19 cellular contexts compared by ENCODE assay signal in genomic region chr14:81363746-81364400, GRCh38. TPM values are rescaled to one million over a fixed set of nuclear protein-coding genes. Genes with fewer than 3 reads are reported as not detected.
DNase-seq lines count a peak whose midpoint lies in the region; ATAC-seq and TF ChIP-seq lines count a peak whose summit lies in the region.
"Had no signal": no experiment of that assay in that cellular context is flagged by ENCODE, and none has a peak within 500 bp of the region (broad histone marks: within the 10 kb centered on the region; RNA-seq: fewer than 3 reads in every experiment).

No MANE protein-coding gene starts in this region.

- H3K27me3 ChIP-seq in SK-N-SH (ENCODE audit: insufficient read depth) (no peaks in the 10 kb centered on the region), gastrocnemius medialis (no peaks in the 10 kb centered on the region)
- H3K27me3 ChIP-seq: upper lobe of right lung had no signal

- peak overlapping the region in 1 of 2 experiments; percentile 82; a peak in 2 of 4 replicates for H3K27ac ChIP-seq in SK-N-SH (ENCODE audit: low read depth in 2 of 2, low read length in 1 of 2)
- H3K27ac ChIP-seq in gastrocnemius medialis = peak overlapping the region in 3 of 4 donors; percentile 5 to 60 (median 42)
- H3K27ac ChIP-seq: upper lobe of right lung had no signal

- H3K9me2 ChIP-seq in SK-N-SH = no peaks in the 10 kb centered on the region

- H3K4me2 ChIP-seq in SK-N-SH = no peak overlapping the region

- TF ChIP-seq RAD21 in SK-N-SH (IDR thresholded peaks at IDR 0.05; ENCODE audit: low read length) = no peak

- POLR2A ChIA-PET in SK-N-SH (lab: Yijun Ruan, JAX) = no interaction called here

- intact Hi-C loops in gastrocnemius medialis (cut with DNase I; ENCODE audit: low total_unique reads) = no loop called here

- H3K4me3 ChIP-seq in SK-N-SH (ENCODE audit: low read depth in 2 of 2, low read length in 1 of 2) (peak overlapping the region in 1 of 2 experiments; percentile 12; a peak in 1 of 4 replicates), epithelial cell of esophagus (ENCODE audit: low read length) (no peak overlapping the region), gastrocnemius medialis (no peak overlapping the region)
- H3K4me3 ChIP-seq: coronary artery, GM12878, upper lobe of right lung had no signal

- H3K4me1 ChIP-seq in SK-N-SH (ENCODE audit: control insufficient read depth in 1 of 2, insufficient read depth in 2 of 2, low read depth in 1 of 2, low read length in 1 of 2) = peaks cover 0 to 10% of the 10 kb centered on the region in 2 experiments; a peak in 2 of 4 replicates
- H3K4me1 ChIP-seq in gastrocnemius medialis = peaks cover 12 to 16% of the 10 kb centered on the region in 2 donors
- H3K4me1 ChIP-seq: upper lobe of right lung had no signal

- WGBS in SK-N-SH (ENCODE audit: low lambda C conversion rate) = 12% methylated on average over 4 of the region's 4 CpGs

- ATAC-seq in SK-N-SH treated with all-trans-retinoic acid at 6 μM for 48 hours (no peak; the same call in 2 of the 3 replicates), gastrocnemius medialis (no peak)
- ATAC-seq: GM12878, left colon, upper lobe of right lung had no signal

- DNase-seq in SK-N-SH = peak; percentile 21
- DNase-seq in NCI-H82 (lab: John Stamatoyannopoulos, UW) = peak; percentile 65
- peak; percentile 69 for DNase-seq in epithelial cell of esophagus (ENCODE audit: low read depth)
- DNase-seq in gastrocnemius medialis = no peak
- no peak for DNase-seq in NCI-H187 (lab: John Stamatoyannopoulos, UW)
- DNase-seq in HuH-7.5 (ENCODE audit: low spot score) = no peak
- DNase-seq in NCI-H2107 treated with DMSO at 0.1 percent for 48 hours (lab: John Stamatoyannopoulos, UW; ENCODE audit: unreplicated experiment) = no peak
- DNase-seq: amygdala; H9; hypothalamus; left colon; MM.1S; posterior cingulate gyrus; stimulated activated CD4-positive, alpha-beta T cell treated with anti-CD3 and anti-CD28 coated beads, Interleukin-12 subunit alpha, Interleukin-12 subunit beta, amount 100 ng/mL, for 4 hours; stimulated activated naive CD4-positive, alpha-beta T cell; upper lobe of right lung had no signal

- H2AFZ ChIP-seq in SK-N-SH (ENCODE audit: low read depth) = no peak overlapping the region

- H3K36me3 ChIP-seq in SK-N-SH (replicated peaks in 1 of 2; ENCODE audit: control insufficient read depth in 1 of 2, insufficient read depth in 2 of 2, low read length in 1 of 2) (no peaks in the 10 kb centered on the region), gastrocnemius medialis (no peaks in the 10 kb centered on the region)
- H3K36me3 ChIP-seq: upper lobe of right lung had no signal

- no peak for TF ChIP-seq CTCF in SK-N-SH (IDR thresholded peaks at IDR 0.05)
- no peak for TF ChIP-seq CTCF in epithelial cell of esophagus (IDR thresholded peaks at IDR 0.05; ENCODE audit: insufficient read depth, low read depth, low read length, missing control alignments)
- TF ChIP-seq CTCF in gastrocnemius medialis (IDR thresholded peaks at IDR 0.05 in 4 of 5, conservative IDR thresholded peaks at IDR 0.05 in 1 of 5) = no peak

- no peaks in the 10 kb centered on the region for H4K20me1 ChIP-seq in SK-N-SH (ENCODE audit: insufficient read depth)

- no peaks in the 10 kb centered on the region for H3F3A ChIP-seq in SK-N-SH (replicated peaks; ENCODE audit: insufficient read depth)

- no peaks in the 10 kb centered on the region for H3K9me3 ChIP-seq in SK-N-SH
- no peaks in the 10 kb centered on the region for H3K9me3 ChIP-seq in gastrocnemius medialis
- H3K9me3 ChIP-seq: upper lobe of right lung had no signal

- no peak overlapping the region for H3K9ac ChIP-seq in SK-N-SH

- no peak for TF ChIP-seq POLR2A in gastrocnemius medialis (IDR thresholded peaks at IDR 0.05)

- H3K79me2 ChIP-seq in SK-N-SH (ENCODE audit: insufficient read depth) = no peaks in the 10 kb centered on the region

- TF ChIP-seq EP300 in SK-N-SH (IDR thresholded peaks at IDR 0.05; ENCODE audit: borderline replicate concordance in 1 of 2, low read depth in 1 of 2, low read length in 1 of 2) = no peak

- in situ Hi-C loops in gastrocnemius medialis (cut with MboI; ENCODE audit: low sequenced_read_pairs in 4 of 4) = no loop called here

- CTCF ChIA-PET in SK-N-SH (lab: Yijun Ruan, JAX) = no interaction called here

TF ChIP-seq in SK-N-SH, 30 proteins besides CTCF, POLR2A, EP300 and RAD21:
- TF ChIP-seq NFIC (IDR thresholded peaks at IDR 0.05; ENCODE audit: borderline replicate concordance) (no peak), YY1 (IDR thresholded peaks at IDR 0.05; ENCODE audit: low read depth) (no peak), RFX5 (IDR thresholded peaks at IDR 0.05; ENCODE audit: low read length) (no peak)

TF ChIP-seq in SK-N-SH treated with all-trans-retinoic acid at 6 μM for 48 hours, 23 proteins besides CTCF, POLR2A, EP300 and RAD21:
- TF ChIP-seq ZNF70 (CRISPR knock-in tag; IDR thresholded peaks at IDR 0.05) (no peak), ZFP3 (CRISPR knock-in tag; IDR thresholded peaks at IDR 0.05) (no peak), TCF4 (CRISPR knock-in tag; IDR thresholded peaks at IDR 0.05; ENCODE audit: borderline replicate concordance) (no peak), OSR1 (CRISPR knock-in tag; IDR thresholded peaks at IDR 0.05) (no peak), ZC3H10 (CRISPR knock-in tag; IDR thresholded peaks at IDR 0.05) (no peak), RARB (CRISPR knock-in tag; IDR thresholded peaks at IDR 0.05) (no peak), ARNTL (CRISPR knock-in tag; IDR thresholded peaks at IDR 0.05; ENCODE audit: borderline replicate concordance, low read depth) (no peak), CSDC2 (CRISPR knock-in tag; IDR thresholded peaks at IDR 0.05) (no peak), BACH2 (CRISPR knock-in tag; IDR thresholded peaks at IDR 0.05; ENCODE audit: borderline replicate concordance) (no peak), GLIS3 (CRISPR knock-in tag; IDR thresholded peaks at IDR 0.05) (no peak), POU6F1 (CRISPR knock-in tag; IDR thresholded peaks at IDR 0.05; ENCODE audit: borderline replicate concordance, low read depth) (no peak), SNAI2 (CRISPR knock-in tag; IDR thresholded peaks at IDR 0.05) (no peak), ZFP30 (CRISPR knock-in tag; IDR thresholded peaks at IDR 0.05) (no peak), ISL1 (CRISPR knock-in tag; IDR thresholded peaks at IDR 0.05) (no peak), ZNF565 (CRISPR knock-in tag; conservative IDR thresholded peaks at IDR 0.05; ENCODE audit: low read depth) (no peak)
- TF ChIP-seq, protein P1, sequence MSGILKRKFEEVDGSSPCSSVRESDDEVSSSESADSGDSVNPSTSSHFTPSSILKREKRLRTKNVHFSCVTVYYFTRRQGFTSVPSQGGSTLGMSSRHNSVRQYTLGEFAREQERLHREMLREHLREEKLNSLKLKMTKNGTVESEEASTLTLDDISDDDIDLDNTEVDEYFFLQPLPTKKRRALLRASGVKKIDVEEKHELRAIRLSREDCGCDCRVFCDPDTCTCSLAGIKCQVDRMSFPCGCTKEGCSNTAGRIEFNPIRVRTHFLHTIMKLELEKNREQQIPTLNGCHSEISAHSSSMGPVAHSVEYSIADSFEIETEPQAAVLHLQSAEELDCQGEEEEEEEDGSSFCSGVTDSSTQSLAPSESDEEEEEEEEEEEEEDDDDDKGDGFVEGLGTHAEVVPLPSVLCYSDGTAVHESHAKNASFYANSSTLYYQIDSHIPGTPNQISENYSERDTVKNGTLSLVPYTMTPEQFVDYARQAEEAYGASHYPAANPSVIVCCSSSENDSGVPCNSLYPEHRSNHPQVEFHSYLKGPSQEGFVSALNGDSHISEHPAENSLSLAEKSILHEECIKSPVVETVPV (CRISPR knock-in tag; IDR thresholded peaks at IDR 0.05) = no peak
- TF ChIP-seq, protein P2, sequence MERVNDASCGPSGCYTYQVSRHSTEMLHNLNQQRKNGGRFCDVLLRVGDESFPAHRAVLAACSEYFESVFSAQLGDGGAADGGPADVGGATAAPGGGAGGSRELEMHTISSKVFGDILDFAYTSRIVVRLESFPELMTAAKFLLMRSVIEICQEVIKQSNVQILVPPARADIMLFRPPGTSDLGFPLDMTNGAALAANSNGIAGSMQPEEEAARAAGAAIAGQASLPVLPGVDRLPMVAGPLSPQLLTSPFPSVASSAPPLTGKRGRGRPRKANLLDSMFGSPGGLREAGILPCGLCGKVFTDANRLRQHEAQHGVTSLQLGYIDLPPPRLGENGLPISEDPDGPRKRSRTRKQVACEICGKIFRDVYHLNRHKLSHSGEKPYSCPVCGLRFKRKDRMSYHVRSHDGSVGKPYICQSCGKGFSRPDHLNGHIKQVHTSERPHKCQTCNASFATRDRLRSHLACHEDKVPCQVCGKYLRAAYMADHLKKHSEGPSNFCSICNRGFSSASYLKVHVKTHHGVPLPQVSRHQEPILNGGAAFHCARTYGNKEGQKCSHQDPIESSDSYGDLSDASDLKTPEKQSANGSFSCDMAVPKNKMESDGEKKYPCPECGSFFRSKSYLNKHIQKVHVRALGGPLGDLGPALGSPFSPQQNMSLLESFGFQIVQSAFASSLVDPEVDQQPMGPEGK (CRISPR knock-in tag; IDR thresholded peaks at IDR 0.05; ENCODE audit: borderline replicate concordance) = no peak

RNA-seq across cellular contexts. Expression of gene STON2, which starts 36.3 kb away (rescaled TPM):
- polyA plus RNA-seq in SK-N-SH (2012; rRNA removed) = 0.05 TPM in 1 of 2 replicates, not detected in the other
- 0.03 and 0.04 TPM in 2 replicates for polyA plus RNA-seq in SK-N-SH (2012; cell fraction: cytosol; rRNA removed)
- 0.01 TPM in 1 of 2 replicates, not detected in the other for polyA plus RNA-seq in SK-N-SH (2012; cell fraction: nucleus; rRNA removed)
- total RNA-seq in gastrocnemius medialis = 100 to 1,000 TPM in 3 of 4 donors, 10 to 100 TPM in 1; 60.2 to 198 (median 161) TPM

Comparison
In these comparisons a context has a peak if more than half of its experiments do, and no peak if none do; other contexts are left out.
1. DNase-seq: peak in SK-N-SH (single experiment), NCI-H82 (single experiment) and epithelial cell of esophagus (single experiment); none in gastrocnemius medialis (0 of 2), NCI-H187 (0 of 2), HuH-7.5 (single experiment) and NCI-H2107 treated with DMSO at 0.1 percent for 48 hours (single experiment).